ENCODE assay signal across 8 cellular contexts in genomic region chr17:68035523-68036303, GRCh38. TPM values are rescaled to one million over a fixed set of nuclear protein-coding genes. Genes with fewer than 3 reads are reported as not detected.
A peak's percentile ranks its signal among the peaks of the same experiment; 100 is the strongest.
DNase-seq lines count a peak whose midpoint lies in the region; ATAC-seq and TF ChIP-seq lines count a peak whose summit lies in the region.

Gene KPNA2 (plus strand): TSS chr17:68035735. CDS start chr17:68037133, 1,398 bp downstream.

- H3K4me3 ChIP-seq in H7 (ENCODE audit: insufficient read depth, low read depth, low read length): peak within 1 kb of the TSS; percentile 100
- H3K4me3 ChIP-seq in Loucy (ENCODE audit: low read length, poor library complexity, severe bottlenecking): peak within 1 kb of the TSS; percentile 97
- H3K4me3 ChIP-seq in RWPE2 (ENCODE audit: severe bottlenecking): peak within 1 kb of the TSS; percentile 92

- peak; percentile 91 for ATAC-seq in RWPE2 (ENCODE audit: low read depth)
- ATAC-seq in naive thymus-derived CD8-positive, alpha-beta T cell: peak; percentile 86 to 92
- ATAC-seq in stimulated activated naive B cell treated with anti-CD40 and anti-IgM and Interleukin-4, amounts not matched to agents 10 μg/mL and 1 μg/mL and 100 μg/mL, for 72 hours (replicated peaks): peak; percentile 93 to 96

- H3K27ac Mint-ChIP-seq in activated T-helper 2 cell treated with anti-CD3 and anti-CD28 coated beads, Interferon-gamma antibody, Interleukin-2, Interleukin-4, amounts not matched to agents 10 μg/mL and 5 μg/mL and 100 μg/mL, durations not matched to agents 14 hours and 24 hours and 36 hours: peak within 1 kb of the TSS; percentile 96
- peak within 1 kb of the TSS; percentile 66 to 98 (median 93) for H3K27ac Mint-ChIP-seq in naive thymus-derived CD8-positive, alpha-beta T cell
- peak within 1 kb of the TSS; percentile 92 for H3K27ac Mint-ChIP-seq in stimulated activated naive B cell treated with anti-CD40 and anti-IgM and Interleukin-4, amounts not matched to agents 10 μg/mL and 1 μg/mL and 100 μg/mL, for 72 hours

- peak within 1 kb of the TSS; percentile 96 for H3K4me3 Mint-ChIP-seq in activated T-helper 2 cell treated with anti-CD3 and anti-CD28 coated beads, Interferon-gamma antibody, Interleukin-2, Interleukin-4, amounts not matched to agents 10 μg/mL and 5 μg/mL and 100 μg/mL, durations not matched to agents 14 hours and 24 hours and 36 hours (ENCODE audit: low read depth)
- peak within 1 kb of the TSS; percentile 86 to 95 (median 92) for H3K4me3 Mint-ChIP-seq in naive thymus-derived CD8-positive, alpha-beta T cell
- H3K4me3 Mint-ChIP-seq in stimulated activated naive B cell treated with anti-CD40 and anti-IgM and Interleukin-4, amounts not matched to agents 10 μg/mL and 1 μg/mL and 100 μg/mL, for 72 hours: peak within 1 kb of the TSS; percentile 91 to 92

- no peaks in the 10 kb centered on the region for H3K9me3 Mint-ChIP-seq in activated T-helper 2 cell treated with anti-CD3 and anti-CD28 coated beads, Interferon-gamma antibody, Interleukin-2, Interleukin-4, amounts not matched to agents 10 μg/mL and 5 μg/mL and 100 μg/mL, durations not matched to agents 14 hours and 24 hours and 36 hours
- no peaks in the 10 kb centered on the region for H3K9me3 Mint-ChIP-seq in naive thymus-derived CD8-positive, alpha-beta T cell
- H3K9me3 Mint-ChIP-seq in stimulated activated naive B cell treated with anti-CD40 and anti-IgM and Interleukin-4, amounts not matched to agents 10 μg/mL and 1 μg/mL and 100 μg/mL, for 72 hours: no peaks in the 10 kb centered on the region

- H3K4me1 ChIP-seq in Loucy (ENCODE audit: insufficient read depth, low read length, poor library complexity, severe bottlenecking): peaks cover 36% of the 10 kb centered on the region
- H3K4me1 ChIP-seq in RWPE2 (ENCODE audit: insufficient read depth, poor library complexity, severe bottlenecking): peaks cover 12% of the 10 kb centered on the region

- POLR2A ChIA-PET in naive thymus-derived CD8-positive, alpha-beta T cell (lab: Charles Lee): interaction anchor here (0.6 to 2.6 kb wide), 7 partner anchors 16 to 763 kb away, joined by 3 to 9 read pairs (median 3); partner anchors contain the start of genes ARSG and BPTF

- H3K27me3 Mint-ChIP-seq in activated T-helper 2 cell treated with anti-CD3 and anti-CD28 coated beads, Interferon-gamma antibody, Interleukin-2, Interleukin-4, amounts not matched to agents 10 μg/mL and 5 μg/mL and 100 μg/mL, durations not matched to agents 14 hours and 24 hours and 36 hours (ENCODE audit: low read depth): no peaks in the 10 kb centered on the region
- H3K27me3 Mint-ChIP-seq in naive thymus-derived CD8-positive, alpha-beta T cell: peaks cover 0 to 2% (median 0%) of the 10 kb centered on the region in 5 donors
- no peaks in the 10 kb centered on the region for H3K27me3 Mint-ChIP-seq in stimulated activated naive B cell treated with anti-CD40 and anti-IgM and Interleukin-4, amounts not matched to agents 10 μg/mL and 1 μg/mL and 100 μg/mL, for 72 hours

- H2AFZ ChIP-seq in Loucy (ENCODE audit: low read length): peak within 1 kb of the TSS; percentile 65

- H3K9me2 ChIP-seq in Loucy (replicated peaks; ENCODE audit: low read depth, low read length): no peaks in the 10 kb centered on the region

- peaks cover 53% of the 10 kb centered on the region for H3K79me2 ChIP-seq in Loucy (ENCODE audit: insufficient read depth, low read length)

- H3K4me2 ChIP-seq in Loucy (ENCODE audit: low read depth, low read length, poor library complexity, severe bottlenecking): peak within 1 kb of the TSS; percentile 83

- H3K4me1 Mint-ChIP-seq in activated T-helper 2 cell treated with anti-CD3 and anti-CD28 coated beads, Interferon-gamma antibody, Interleukin-2, Interleukin-4, amounts not matched to agents 10 μg/mL and 5 μg/mL and 100 μg/mL, durations not matched to agents 14 hours and 24 hours and 36 hours (ENCODE audit: low read depth): peaks cover 22% of the 10 kb centered on the region
- peaks cover 2 to 17% (median 11%) of the 10 kb centered on the region in 4 donors for H3K4me1 Mint-ChIP-seq in naive thymus-derived CD8-positive, alpha-beta T cell
- peaks cover 5 to 10% of the 10 kb centered on the region in 2 donors for H3K4me1 Mint-ChIP-seq in stimulated activated naive B cell treated with anti-CD40 and anti-IgM and Interleukin-4, amounts not matched to agents 10 μg/mL and 1 μg/mL and 100 μg/mL, for 72 hours

- H4K20me1 ChIP-seq in Loucy (ENCODE audit: insufficient read depth, low read length, poor library complexity, severe bottlenecking): peaks cover 44% of the 10 kb centered on the region

- no peaks in the 10 kb centered on the region for H3K9me3 ChIP-seq in Loucy (ENCODE audit: insufficient read depth, low read depth, low read length)
- no peaks in the 10 kb centered on the region for H3K9me3 ChIP-seq in RWPE2 (ENCODE audit: severe bottlenecking)

- H3F3A ChIP-seq in Loucy (ENCODE audit: low read depth): no peaks in the 10 kb centered on the region

- TF ChIP-seq CTCF in Loucy (conservative IDR thresholded peaks at IDR 0.05; ENCODE audit: low read length) (no peak), RWPE2 (IDR thresholded peaks at IDR 0.05; ENCODE audit: poor library complexity, severe bottlenecking) (no peak)

- intact Hi-C loops in activated T-helper 2 cell treated with anti-CD3 and anti-CD28 coated beads, Interferon-gamma antibody, Interleukin-2, Interleukin-4, amounts not matched to agents 10 μg/mL and 5 μg/mL and 100 μg/mL, durations not matched to agents 14 hours and 24 hours and 36 hours (cut with micrococcal nuclease): loop anchor here (1.0 to 10.0 kb wide), 3 partner anchors 15 to 318 kb away; partner anchors contain the start of gene NOL11

- H3K27me3 ChIP-seq in H7 (ENCODE audit: control insufficient read depth, insufficient read depth, low read length) (no peaks in the 10 kb centered on the region), Loucy (ENCODE audit: insufficient read depth, low read length, poor library complexity, severe bottlenecking) (peaks cover 9% of the 10 kb centered on the region), RWPE2 (ENCODE audit: insufficient read depth, poor library complexity, severe bottlenecking) (no peaks in the 10 kb centered on the region)

- peak within 1 kb of the TSS; percentile 97 for H3K9ac ChIP-seq in Loucy (ENCODE audit: low read depth, low read length, poor library complexity, severe bottlenecking)

- H3K36me3 Mint-ChIP-seq in activated T-helper 2 cell treated with anti-CD3 and anti-CD28 coated beads, Interferon-gamma antibody, Interleukin-2, Interleukin-4, amounts not matched to agents 10 μg/mL and 5 μg/mL and 100 μg/mL, durations not matched to agents 14 hours and 24 hours and 36 hours (ENCODE audit: low read depth): peaks cover 48% of the 10 kb centered on the region
- peaks cover 0 to 25% (median 8%) of the 10 kb centered on the region in 3 donors for H3K36me3 Mint-ChIP-seq in naive thymus-derived CD8-positive, alpha-beta T cell
- H3K36me3 Mint-ChIP-seq in stimulated activated naive B cell treated with anti-CD40 and anti-IgM and Interleukin-4, amounts not matched to agents 10 μg/mL and 1 μg/mL and 100 μg/mL, for 72 hours: peaks cover 11 to 21% of the 10 kb centered on the region in 2 donors

- H3K36me3 ChIP-seq in H7 (replicated peaks; ENCODE audit: control insufficient read depth, insufficient read depth, low read length): peaks cover 22% of the 10 kb centered on the region
- H3K36me3 ChIP-seq in Loucy (ENCODE audit: insufficient read depth, low read length): peaks cover 37% of the 10 kb centered on the region
- peaks cover 46% of the 10 kb centered on the region for H3K36me3 ChIP-seq in RWPE2 (ENCODE audit: low read depth)

- peak within 1 kb of the TSS; percentile 57 for H3K27ac ChIP-seq in RWPE2 (ENCODE audit: poor library complexity, severe bottlenecking)

- DNase-seq in ELF-1 (ENCODE audit: low read depth, low spot score): peak; percentile 98
- DNase-seq in H7: peak; percentile 96
- peak; percentile 92 for DNase-seq in RWPE2 (ENCODE audit: low spot score)
- DNase-seq in activated T-helper 2 cell treated with anti-CD3 and anti-CD28 coated beads, Interferon-gamma antibody, Interleukin-2, Interleukin-4, amounts not matched to agents 10 μg/mL and 5 μg/mL and 100 μg/mL, durations not matched to agents 14 hours and 24 hours and 36 hours (ENCODE audit: low spot score): peak; percentile 94
- DNase-seq in fibroblast of peridontal ligament (ENCODE audit: extremely low read depth): peak; percentile 98
- peak; percentile 78 to 97 (median 91) for DNase-seq in naive thymus-derived CD8-positive, alpha-beta T cell
- peak; percentile 91 for DNase-seq in stimulated activated naive B cell treated with anti-CD40 and anti-IgM and Interleukin-4, amounts not matched to agents 10 μg/mL and 1 μg/mL and 100 μg/mL, for 72 hours

RNA-seq across cellular contexts. Expression of gene KPNA2, which starts in this region (rescaled TPM):
- total RNA-seq in H7 (2014; rRNA removed; shearing (Covaris generic)): 390 and 410 TPM in 2 replicates
- 247 and 255 TPM in 2 replicates for total RNA-seq in activated T-helper 2 cell treated with anti-CD3 and anti-CD28 coated beads, Interferon-gamma antibody, Interleukin-2, Interleukin-4, amounts not matched to agents 10 μg/mL and 5 μg/mL and 100 μg/mL, durations not matched to agents 14 hours and 24 hours and 36 hours
- 10 to 100 TPM in 1 of 2 experiments, 1 to 10 TPM in 1; 8.9 to 10.2 TPM for total RNA-seq in naive thymus-derived CD8-positive, alpha-beta T cell
- 10 to 100 TPM; 13.7 to 17.0 (median 15.9) TPM for polyA plus RNA-seq in naive thymus-derived CD8-positive, alpha-beta T cell

Comparison
In these comparisons a context has a peak if more than half of its experiments do, and no peak if none do; other contexts are left out.
1. Peak in every context shown above with its lines: DNase-seq, ATAC-seq, H3K4me3 ChIP-seq and H3K27ac ChIP-seq.
2. RNA of gene KPNA2 (total RNA-seq): 390 to 410 TPM in H7 and 247 to 255 TPM in activated T-helper 2 cell treated with anti-CD3 and anti-CD28 coated beads, Interferon-gamma antibody, Interleukin-2, Interleukin-4, amounts not matched to agents 10 μg/mL and 5 μg/mL and 100 μg/mL, durations not matched to agents 14 hours and 24 hours and 36 hours; 8.9 to 10.2 TPM in naive thymus-derived CD8-positive, alpha-beta T cell; every median in the first group is over 10 times any median in the second.